Comparison of ENCODE assay signal across 19 cellular contexts in genomic region chr19:48158210-48158790, GRCh38. TPM values are rescaled to one million over a fixed set of nuclear protein-coding genes. Genes with fewer than 3 reads are reported as not detected.
DNase-seq lines count a peak whose midpoint lies in the region; ATAC-seq, FAIRE-seq and TF ChIP-seq lines count a peak whose summit lies in the region.
"Had no signal": no experiment of that assay in that cellular context is flagged by ENCODE, and none has a peak within 500 bp of the region (broad histone marks: within the 10 kb centered on the region; RNA-seq: fewer than 3 reads in every experiment).

No MANE protein-coding gene starts in this region.

- DNase-seq in A549 (ENCODE audit: low read depth in 1 of 2, low spot score in 1 of 2): no peak
- DNase-seq in GM12892 (ENCODE audit: insufficient read length): no peak
- peak; percentile 19 for DNase-seq in SK-MEL-5 (ENCODE audit: low read depth, low spot score)
- DNase-seq in left ventricle myocardium inferior: no peak
- DNase-seq in DMS153 (lab: John Stamatoyannopoulos, UW): no peak
- no peak for DNase-seq in central memory CD4-positive, alpha-beta T cell
- DNase-seq: DMS 273 treated with DMSO at 0.1 percent for 48 hours, GF-D8, H9, NCI-H1105 treated with DMSO at 0.1 percent for 48 hours, NCI-H1694 treated with DMSO at 0.1 percent for 48 hours, NCI-H2107, NCI-H226, NCI-H524, NCI-H82, SW 1271 had no signal

- ATAC-seq in A549 (peak; percentile 47 to 58; a peak in 2 of 6 replicates), HG03565 (IDR thresholded peaks at IDR 0.05; ENCODE audit: unreplicated experiment) (no peak), HG02610 (IDR thresholded peaks at IDR 0.05; ENCODE audit: unreplicated experiment) (no peak)

- TF ChIP-seq CTCF in A549 (IDR thresholded peaks at IDR 0.05) (peak; percentile 15; the same call in 1 of the 3 replicates), left ventricle myocardium inferior (IDR thresholded peaks at IDR 0.05; ENCODE audit: borderline replicate concordance) (peak; percentile 31)

- H3K9me3 ChIP-seq in A549 (no peaks in the 10 kb centered on the region), left ventricle myocardium inferior (replicated peaks) (no peaks in the 10 kb centered on the region)

- no peaks in the 10 kb centered on the region for H3K27me3 ChIP-seq in left ventricle myocardium inferior (ENCODE audit: low read depth)
- H3K27me3 ChIP-seq: BLaER1 treated with 17β-estradiol and CSF1 and Interleukin-3, amounts not matched to agents 10 nM and 100 nM had no signal

- in situ Hi-C loops in SK-MEL-5 (cut with HindIII; ENCODE audit: low pct_unique_long_range_greater_than_20kb, low sequenced_read_pairs): no loop called here

- H3K4me1 ChIP-seq in A549 (peaks cover 4% of the 10 kb centered on the region; the same call in 2 of the 3 replicates), left ventricle myocardium inferior (no peaks in the 10 kb centered on the region)

- intact Hi-C loops in left ventricle myocardium inferior (cut with micrococcal nuclease): no loop called here

- H3K4me3 ChIP-seq in A549 (no peak overlapping the region), left ventricle myocardium inferior (no peak overlapping the region)
- H3K4me3 ChIP-seq: BLaER1 treated with 17β-estradiol and CSF1 and Interleukin-3, amounts not matched to agents 10 nM and 100 nM had no signal

- no peak for TF ChIP-seq POLR2A in A549 (IDR thresholded peaks at IDR 0.05; ENCODE audit: low read length)
- 0 out of 2 replicates have a peak, but pooled peaks have one; percentile 14 for TF ChIP-seq POLR2A in GM12892 (IDR thresholded peaks at IDR 0.05; ENCODE audit: low read depth, low read length)

- POLR2A ChIA-PET in A549 (lab: Yijun Ruan, JAX): interaction anchor here (0.6 kb wide), 1 partner anchor 11 kb away, joined by 3 read pairs; no protein-coding TSS in a partner anchor

- H3K27ac ChIP-seq in A549 (no peak overlapping the region), left ventricle myocardium inferior (replicated peaks) (no peak overlapping the region)
- H3K27ac ChIP-seq: BLaER1 treated with 17β-estradiol and CSF1 and Interleukin-3, amounts not matched to agents 10 nM and 100 nM had no signal

- TF ChIP-seq EP300 in A549 (IDR thresholded peaks at IDR 0.05): no peak

- no peaks in the 10 kb centered on the region for H3K36me3 ChIP-seq in left ventricle myocardium inferior

- H3K4me2 ChIP-seq in A549: no peak overlapping the region
- H3K4me2 ChIP-seq: BLaER1 treated with 17β-estradiol and CSF1 and Interleukin-3, amounts not matched to agents 10 nM and 100 nM had no signal

- 90% methylated on average over 12 of the region's 12 CpGs for WGBS in A549 (ENCODE audit: missing lambda C conversion rate)

- TF ChIP-seq RAD21 in A549 (conservative IDR thresholded peaks at IDR 0.05 in 1 of 2, IDR thresholded peaks at IDR 0.05 in 1 of 2): no peak

- FAIRE-seq in A549 (lab: Jason Lieb, UNC) (no peak), GM12892 (lab: Jason Lieb, UNC) (no peak)

- CTCF ChIA-PET in A549 (lab: Yijun Ruan, JAX): interaction anchor here (0.5 to 17.3 kb wide), 7 partner anchors 11 to 1522 kb away, joined by 3 to 281 read pairs (median 3); partner anchors contain the start of gene PLA2G4C

TF ChIP-seq in A549, 52 proteins besides CTCF, POLR2A, EP300 and RAD21 (continues in another document):
- TF ChIP-seq BCL3 (IDR thresholded peaks at IDR 0.05) (no peak), ELK1 (IDR thresholded peaks at IDR 0.05; ENCODE audit: low read depth, low read length) (no peak), ZSCAN20 (CRISPR knock-in tag; IDR thresholded peaks at IDR 0.05) (no peak), FOSB (CRISPR knock-in tag; IDR thresholded peaks at IDR 0.05) (no peak), ZFP36 (IDR thresholded peaks at IDR 0.05; ENCODE audit: borderline replicate concordance, partially characterized antibody) (no peak), CHD2 (IDR thresholded peaks at IDR 0.05; ENCODE audit: low read length, partially characterized antibody) (no peak), CHD4 (IDR thresholded peaks at IDR 0.05; ENCODE audit: borderline replicate concordance) (no peak), REST (IDR thresholded peaks at IDR 0.05) (no peak), TFCP2L1 (CRISPR knock-in tag; IDR thresholded peaks at IDR 0.05) (no peak), HOXB5 (CRISPR knock-in tag; IDR thresholded peaks at IDR 0.05) (no peak), BHLHE40 (IDR thresholded peaks at IDR 0.05; ENCODE audit: low read depth, low read length) (no peak), EHMT2 (IDR thresholded peaks at IDR 0.05; ENCODE audit: low read depth) (no peak)

RNA-seq across cellular contexts. Expression of gene LIG1, which starts 11.8 kb away (rescaled TPM):
- 41.2 and 54.9 TPM in 2 replicates for polyA plus RNA-seq in A549 (2011; rRNA removed)
- polyA plus RNA-seq in A549 (2012; cell fraction: cytosol; rRNA removed): 101 and 103 TPM in 2 replicates
- polyA plus RNA-seq in A549 (2012; cell fraction: nucleus; rRNA removed): 334 and 347 TPM in 2 replicates
- polyA plus RNA-seq in A549 (2017; fragmentation: RNase III; extraction: RNeasy Plus Mini Kit Qiagen cat#74134 plus additional on column Dnase treatment): 88.8 to 106 TPM (median 101 TPM) in 3 replicates
- polyA minus RNA-seq in A549 (2011; rRNA and poly(A)+ RNA removed): 69.2 and 70.1 TPM in 2 replicates
- 67.7 TPM for polyA plus RNA-seq in GM12892 (2012; ENCODE audit: missing spikeins)
- total RNA-seq in SK-MEL-5 (2014; rRNA removed; shearing (Covaris generic)): 31.8 and 36.1 TPM in 2 replicates
- polyA plus RNA-seq in SK-MEL-5 (2015; cell fraction: cytosol; rRNA removed): 39.6 and 47.8 TPM in 2 replicates
- 138 and 181 TPM in 2 replicates for polyA plus RNA-seq in SK-MEL-5 (2015; cell fraction: nucleus; rRNA removed)
- 3.4 TPM for total RNA-seq in left ventricle myocardium inferior

RNA-seq across cellular contexts. Expression of gene ZSWIM9, which starts 12.2 kb away (rescaled TPM):
- 0.97 and 1.2 TPM in 2 replicates for polyA plus RNA-seq in A549 (2011; rRNA removed)
- polyA plus RNA-seq in A549 (2012; cell fraction: cytosol; rRNA removed): 3.2 and 4.0 TPM in 2 replicates
- polyA plus RNA-seq in A549 (2012; cell fraction: nucleus; rRNA removed): 2.7 and 6.6 TPM in 2 replicates
- polyA plus RNA-seq in A549 (2017; fragmentation: RNase III; extraction: RNeasy Plus Mini Kit Qiagen cat#74134 plus additional on column Dnase treatment): 11.7 to 15.9 TPM (median 13.4 TPM) in 3 replicates
- polyA minus RNA-seq in A549 (2011; rRNA and poly(A)+ RNA removed): 0.33 and 0.39 TPM in 2 replicates
- polyA plus RNA-seq in GM12892 (2012; ENCODE audit: missing spikeins): 3.6 TPM
- 1.3 and 1.8 TPM in 2 replicates for total RNA-seq in SK-MEL-5 (2014; rRNA removed; shearing (Covaris generic))
- polyA plus RNA-seq in SK-MEL-5 (2015; cell fraction: cytosol; rRNA removed): 4.0 and 4.6 TPM in 2 replicates
- 1.1 and 1.5 TPM in 2 replicates for polyA plus RNA-seq in SK-MEL-5 (2015; cell fraction: nucleus; rRNA removed)
- total RNA-seq in left ventricle myocardium inferior: 7.6 TPM

RNA-seq across cellular contexts. Expression of gene PLA2G4C, which starts 47.7 kb away (rescaled TPM):
- polyA plus RNA-seq in A549 (2011; rRNA removed) (2.1 and 2.8 TPM in 2 replicates), A549 (2017; fragmentation: RNase III; extraction: RNeasy Plus Mini Kit Qiagen cat#74134 plus additional on column Dnase treatment) (1.4 to 3.7 TPM (median 2.6 TPM) in 3 replicates)
- polyA plus RNA-seq in A549 (2012; cell fraction: cytosol; rRNA removed): 1.2 and 1.4 TPM in 2 replicates
- polyA plus RNA-seq in A549 (2012; cell fraction: nucleus; rRNA removed): 5.8 and 10.7 TPM in 2 replicates
- 2.7 and 3.2 TPM in 2 replicates for polyA minus RNA-seq in A549 (2011; rRNA and poly(A)+ RNA removed)
- polyA plus RNA-seq in GM12892 (2012; ENCODE audit: missing spikeins): 22.0 TPM
- 1.7 and 2.3 TPM in 2 replicates for total RNA-seq in SK-MEL-5 (2014; rRNA removed; shearing (Covaris generic))
- 1.2 and 3.1 TPM in 2 replicates for polyA plus RNA-seq in SK-MEL-5 (2015; cell fraction: cytosol; rRNA removed)
- 16.0 and 34.0 TPM in 2 replicates for polyA plus RNA-seq in SK-MEL-5 (2015; cell fraction: nucleus; rRNA removed)
- total RNA-seq in left ventricle myocardium inferior: 35.3 TPM

Comparison
In these comparisons a context has a peak if more than half of its experiments do, and no peak if none do; other contexts are left out.
1. ATAC-seq: peak in A549 (2 of 2); none in HG03565 (single experiment) and HG02610 (single experiment).
2. RNA of gene PLA2G4C, which starts 47.7 kb away (total RNA-seq): 35.3 TPM in left ventricle myocardium inferior (single experiment); 1.7 to 2.3 TPM in SK-MEL-5; every median in the first group is over 10 times any median in the second.